In the genomic region with DNA sequence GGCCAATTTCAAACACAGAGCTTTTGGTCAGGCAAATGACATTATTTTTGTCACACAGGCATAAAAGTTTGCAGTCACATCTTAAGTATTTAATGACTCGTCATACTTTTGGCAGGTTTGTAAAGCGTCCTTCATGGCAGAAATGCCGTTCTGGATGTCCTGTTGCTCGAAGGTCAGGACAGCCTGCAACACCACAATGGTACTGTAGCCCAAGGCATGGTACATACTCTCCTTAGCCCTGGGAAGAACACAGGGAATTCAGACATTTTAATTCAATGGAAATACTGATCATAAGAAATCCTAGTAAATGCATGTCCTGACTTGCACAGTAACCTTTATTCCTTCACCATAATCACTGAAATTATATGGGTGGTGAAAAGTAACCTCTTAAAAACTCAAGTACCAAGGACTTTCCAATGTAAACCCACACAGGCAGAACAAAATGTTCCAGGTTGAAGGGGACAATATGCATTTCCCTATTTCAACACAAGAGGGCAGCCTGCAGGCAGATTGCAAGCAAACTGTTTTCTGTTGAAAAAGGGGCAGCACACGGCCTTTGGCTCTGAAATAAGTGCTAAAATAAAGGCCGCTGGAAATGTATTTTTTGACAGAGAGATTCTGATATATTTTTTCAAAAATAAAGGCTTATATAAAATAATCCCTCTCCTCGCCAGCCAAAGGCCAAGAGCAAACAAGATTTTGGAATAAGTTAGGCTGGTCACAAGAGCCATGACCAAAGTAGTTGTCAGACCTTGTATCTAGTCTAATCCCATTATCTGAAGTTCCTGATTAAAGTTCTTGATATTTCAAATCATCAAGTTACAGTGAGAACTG, we compare ENCODE assay signal across 8 cellular contexts.
DNase-seq lines count a peak whose midpoint lies in the region; ATAC-seq and TF ChIP-seq lines count a peak whose summit lies in the region.

No MANE protein-coding gene starts in this region.

- no peaks in the 10 kb centered on the region for H3K27me3 ChIP-seq in SJSA1 (replicated peaks)
- no peaks in the 10 kb centered on the region for H3K27me3 ChIP-seq in cardiac muscle cell

- ATAC-seq in GM21423 (IDR thresholded peaks at IDR 0.05; ENCODE audit: unreplicated experiment) (peak; percentile 65), GM19324 (IDR thresholded peaks at IDR 0.05; ENCODE audit: low FRiP score, unreplicated experiment) (no peak)

- H3K4me3 ChIP-seq in SJSA1 (no peak overlapping the region), cardiac muscle cell (no peak overlapping the region)

- peaks cover 16% of the 10 kb centered on the region for H3K4me1 Mint-ChIP-seq in activated naive CD8-positive, alpha-beta T cell treated with anti-CD3 and anti-CD28 coated beads for 36 hours

- peaks cover 23% of the 10 kb centered on the region for H3K36me3 Mint-ChIP-seq in activated naive CD8-positive, alpha-beta T cell treated with anti-CD3 and anti-CD28 coated beads for 36 hours

- no peak overlapping the region for H3K4me3 Mint-ChIP-seq in activated naive CD8-positive, alpha-beta T cell treated with anti-CD3 and anti-CD28 coated beads for 36 hours

- no peaks in the 10 kb centered on the region for H3K4me1 ChIP-seq in SJSA1 (replicated peaks)
- H3K4me1 ChIP-seq in cardiac muscle cell (ENCODE audit: low read depth), result no peaks in the 10 kb centered on the region

- H3K36me3 ChIP-seq in SJSA1, result no peaks in the 10 kb centered on the region
- H3K36me3 ChIP-seq in cardiac muscle cell, result no peaks in the 10 kb centered on the region

- H3K27ac Mint-ChIP-seq in activated naive CD8-positive, alpha-beta T cell treated with anti-CD3 and anti-CD28 coated beads for 36 hours, result no peak overlapping the region

- H3K27ac ChIP-seq in SJSA1 (no peak overlapping the region), cardiac muscle cell (no peak overlapping the region)

- no peaks in the 10 kb centered on the region for H3K27me3 Mint-ChIP-seq in activated naive CD8-positive, alpha-beta T cell treated with anti-CD3 and anti-CD28 coated beads for 36 hours

- DNase-seq in DMS114 treated with DMSO at 0.1 percent for 48 hours (lab: John Stamatoyannopoulos, UW; ENCODE audit: unreplicated experiment) (peak; percentile 15), Kasumi-1 (lab: John Stamatoyannopoulos, UW) (peak; percentile 23 to 40), SJSA1 (ENCODE audit: low read depth in 1 of 2, low spot score in 2 of 2) (peak; percentile 45 to 50), cardiac muscle cell (ENCODE audit: low read depth in 1 of 2, low spot score in 1 of 2) (peak; percentile 76 to 86), putamen (ENCODE audit: low spot score) (peak; percentile 63)
- DNase-seq in activated naive CD8-positive, alpha-beta T cell treated with anti-CD3 and anti-CD28 coated beads for 36 hours, result peak; percentile 31

- peaks cover 7% of the 10 kb centered on the region for H3K9me3 Mint-ChIP-seq in activated naive CD8-positive, alpha-beta T cell treated with anti-CD3 and anti-CD28 coated beads for 36 hours

- no peaks in the 10 kb centered on the region for H3K9me3 ChIP-seq in SJSA1 (replicated peaks)
- no peaks in the 10 kb centered on the region for H3K9me3 ChIP-seq in cardiac muscle cell (ENCODE audit: low read depth)

- peak; percentile 94 for TF ChIP-seq CTCF in cardiac muscle cell (IDR thresholded peaks at IDR 0.05; ENCODE audit: low read depth, low read length)

Comparison
In these comparisons a context has a peak if more than half of its experiments do, and no peak if none do; other contexts are left out.
1. DNase-seq: peak in every context shown above with its lines; median percentile 81 in cardiac muscle cell; 63 in putamen; 48 in SJSA1; 32 in Kasumi-1; 31 in activated naive CD8-positive, alpha-beta T cell treated with anti-CD3 and anti-CD28 coated beads for 36 hours; 15 in DMS114 treated with DMSO at 0.1 percent for 48 hours.